Comparison of ENCODE assay signal across 8 cellular contexts in the genomic region with DNA sequence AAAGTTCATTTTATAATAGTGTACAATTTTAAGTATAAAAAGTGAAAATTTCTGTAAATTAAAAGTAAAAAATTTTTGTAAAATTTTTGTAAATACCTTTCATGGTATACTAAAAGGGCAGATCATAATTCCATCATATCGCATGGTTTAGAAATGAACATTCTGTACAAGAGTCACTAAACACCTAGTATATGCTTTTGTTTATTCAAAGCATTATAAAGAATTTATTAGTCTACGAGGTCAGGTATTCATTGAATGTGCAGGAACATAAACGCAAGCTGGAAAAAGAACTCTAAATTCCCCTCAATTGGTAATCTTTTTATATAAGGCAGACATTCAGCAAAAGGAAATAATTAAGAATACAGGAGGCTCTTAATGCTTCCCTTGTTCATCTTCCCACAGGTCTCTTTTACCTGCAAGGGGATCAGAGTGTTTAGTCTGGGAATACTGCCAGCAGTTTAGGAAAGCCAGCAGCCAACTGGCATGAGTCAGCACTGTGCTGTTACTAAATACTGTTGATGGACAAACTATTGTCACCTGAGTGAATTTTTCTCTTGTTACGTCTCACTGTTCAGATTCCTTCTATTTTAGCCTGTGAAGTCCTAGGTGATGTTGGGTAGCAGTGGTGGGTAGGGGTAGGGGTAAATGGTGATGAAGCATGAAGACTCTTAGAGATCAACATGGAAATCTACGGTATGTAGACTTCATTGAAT.
DNase-seq lines count a peak whose midpoint lies in the region; ATAC-seq and TF ChIP-seq lines count a peak whose summit lies in the region.
"Had no signal": no experiment of that assay in that cellular context is flagged by ENCODE, and none has a peak within 500 bp of the region (broad histone marks: within the 10 kb centered on the region; RNA-seq: fewer than 3 reads in every experiment).

No MANE protein-coding gene starts in this region.

- TF ChIP-seq POLR2A in heart left ventricle (IDR thresholded peaks at IDR 0.05) (no peak), stomach (IDR thresholded peaks at IDR 0.05) (no peak)

- intact Hi-C loops in heart left ventricle (cut with DNase I) (no loop called here), stomach (cut with DNase I; ENCODE audit: low total_unique reads) (no loop called here)
- intact Hi-C loops in naive thymus-derived CD4-positive, alpha-beta T cell (cut with micrococcal nuclease): no loop called here

- WGBS in heart left ventricle, 4 donors: 75 to 82% (median 79%) methylated on average over 5 of the region's 5 CpGs
- WGBS in stomach, 5 donors: 57 to 65% (median 58%) methylated on average over 5 of the region's 5 CpGs

- TF ChIP-seq CTCF in RWPE2 (IDR thresholded peaks at IDR 0.05; ENCODE audit: poor library complexity, severe bottlenecking): no peak
- TF ChIP-seq CTCF in heart left ventricle (IDR thresholded peaks at IDR 0.05): no peak
- TF ChIP-seq CTCF in stomach (IDR thresholded peaks at IDR 0.05): no peak

- H3K27me3 Mint-ChIP-seq in naive thymus-derived CD4-positive, alpha-beta T cell: no peaks in the 10 kb centered on the region

- H3K27ac Mint-ChIP-seq in naive thymus-derived CD4-positive, alpha-beta T cell: no peak overlapping the region

- no peaks in the 10 kb centered on the region for H3K9me3 ChIP-seq in RWPE2 (ENCODE audit: severe bottlenecking)
- no peaks in the 10 kb centered on the region for H3K9me3 ChIP-seq in heart left ventricle
- no peaks in the 10 kb centered on the region for H3K9me3 ChIP-seq in stomach
- H3K9me3 ChIP-seq in naive thymus-derived CD4-positive, alpha-beta T cell (ENCODE audit: control insufficient read depth in 2 of 3, low read length in 3 of 3): peaks cover 0 to under 1% (median 0%) of the 10 kb centered on the region in 3 experiments

- H3K27ac ChIP-seq in RWPE2 (ENCODE audit: poor library complexity, severe bottlenecking) (peak overlapping the region; percentile 25), heart left ventricle (peak overlapping the region in 5 of 12 donors; percentile 13 to 55 (median 48)), stomach (no peak overlapping the region)
- H3K27ac ChIP-seq in naive thymus-derived CD4-positive, alpha-beta T cell (ENCODE audit: low read depth, low read length): no peak overlapping the region

- H3K36me3 ChIP-seq in RWPE2 (ENCODE audit: low read depth) (peaks cover 83% of the 10 kb centered on the region), heart left ventricle (peaks cover 3 to 100% (median 77%) of the 10 kb centered on the region in 9 donors), stomach (peaks cover 36 to 93% (median 85%) of the 10 kb centered on the region in 4 donors)
- peaks cover 8 to 78% (median 21%) of the 10 kb centered on the region in 3 experiments for H3K36me3 ChIP-seq in naive thymus-derived CD4-positive, alpha-beta T cell (ENCODE audit: control insufficient read depth in 2 of 3, insufficient read depth in 3 of 3, low read length in 3 of 3)

- H3K27me3 ChIP-seq in RWPE2 (ENCODE audit: insufficient read depth, poor library complexity, severe bottlenecking): no peaks in the 10 kb centered on the region
- no peaks in the 10 kb centered on the region for H3K27me3 ChIP-seq in heart left ventricle
- H3K27me3 ChIP-seq in stomach: no peaks in the 10 kb centered on the region
- no peaks in the 10 kb centered on the region for H3K27me3 ChIP-seq in naive thymus-derived CD4-positive, alpha-beta T cell (ENCODE audit: control insufficient read depth in 2 of 2, insufficient read depth in 2 of 2, low read length in 2 of 2)

- POLR2A ChIA-PET in naive thymus-derived CD4-positive, alpha-beta T cell (lab: Charles Lee): no interaction called here

- H3K4me1 ChIP-seq in RWPE2 (ENCODE audit: insufficient read depth, poor library complexity, severe bottlenecking) (peaks cover 12% of the 10 kb centered on the region), heart left ventricle (peaks cover 0 to 26% (median 0%) of the 10 kb centered on the region in 12 donors), stomach (peaks cover 0 to 24% (median 9%) of the 10 kb centered on the region in 4 donors)
- H3K4me1 ChIP-seq in naive thymus-derived CD4-positive, alpha-beta T cell (ENCODE audit: control insufficient read depth in 2 of 2, insufficient read depth in 2 of 2, low read length in 2 of 2): no peaks in the 10 kb centered on the region

- DNase-seq in HT-29 (ENCODE audit: low spot score) (peak; percentile 75), RWPE2 (ENCODE audit: low spot score) (peak; percentile 74), heart left ventricle (peak in 3 of 5 donors; percentile 25 to 45 (median 31)), stomach (peak; percentile 71), SIG-M5 treated with dmso at 0.1 percent for 504 hours (lab: John Stamatoyannopoulos, UW; ENCODE audit: unreplicated experiment) (no peak)
- no peak for DNase-seq in naive thymus-derived CD4-positive, alpha-beta T cell
- DNase-seq: OCI-M1 had no signal

- H3K9me3 Mint-ChIP-seq in naive thymus-derived CD4-positive, alpha-beta T cell: peaks cover 0 to 19% (median 9%) of the 10 kb centered on the region in 11 donors

- ATAC-seq in RWPE2 (ENCODE audit: low read depth) (peak; percentile 99), heart left ventricle (peak; percentile 74 to 85 (median 80)), GM18511 (IDR thresholded peaks at IDR 0.05; ENCODE audit: unreplicated experiment) (no peak)
- ATAC-seq in naive thymus-derived CD4-positive, alpha-beta T cell: no peak

- H3K4me3 Mint-ChIP-seq in naive thymus-derived CD4-positive, alpha-beta T cell: no peak overlapping the region

- peaks cover 4 to 22% (median 12%) of the 10 kb centered on the region in 7 donors for H3K4me1 Mint-ChIP-seq in naive thymus-derived CD4-positive, alpha-beta T cell

- TF ChIP-seq EP300 in stomach (IDR thresholded peaks at IDR 0.05): no peak

- H3K4me3 ChIP-seq in RWPE2 (ENCODE audit: severe bottlenecking) (no peak overlapping the region), heart left ventricle (no peak overlapping the region), stomach (no peak overlapping the region)
- H3K4me3 ChIP-seq in naive thymus-derived CD4-positive, alpha-beta T cell (ENCODE audit: low read length): no peak overlapping the region

- CTCF ChIA-PET in naive thymus-derived CD4-positive, alpha-beta T cell (lab: Charles Lee): interaction anchor here (0.6 kb wide), 1 partner anchor 1042 kb away, joined by 3 read pairs; no protein-coding TSS in a partner anchor

- H3K36me3 Mint-ChIP-seq in naive thymus-derived CD4-positive, alpha-beta T cell: peaks cover 32 to 73% (median 64%) of the 10 kb centered on the region in 5 donors

Comparison
In these comparisons a context has a peak if more than half of its experiments do, and no peak if none do; other contexts are left out.
1. DNase-seq: peak in HT-29 (single experiment), RWPE2 (single experiment), heart left ventricle (3 of 5) and stomach (single experiment); none in SIG-M5 treated with dmso at 0.1 percent for 504 hours (single experiment) and naive thymus-derived CD4-positive, alpha-beta T cell (0 of 9).
2. ATAC-seq: peak in RWPE2 (single experiment) and heart left ventricle (4 of 4); none in naive thymus-derived CD4-positive, alpha-beta T cell (single experiment) and GM18511 (single experiment).